Comparison of ENCODE assay signal across 8 cellular contexts in the genomic region with DNA sequence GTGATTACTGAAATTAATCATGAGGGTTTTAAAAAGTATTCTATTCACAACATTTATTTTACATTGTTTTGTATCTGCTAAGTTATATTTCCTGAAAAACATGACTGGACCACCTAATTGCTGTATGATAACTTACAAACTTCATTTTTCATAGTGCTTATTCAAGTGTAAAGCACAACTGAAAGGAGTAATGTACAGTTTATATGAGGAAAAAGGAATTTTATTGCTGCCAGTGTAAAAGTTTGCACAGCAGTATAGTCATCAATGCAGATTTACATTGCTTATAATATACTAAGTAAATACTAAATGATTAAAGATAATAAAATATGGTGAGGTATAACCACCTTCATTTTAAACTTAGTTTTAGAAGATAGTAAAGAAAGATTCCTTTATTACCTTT. TPM values are rescaled to one million over a fixed set of nuclear protein-coding genes. Genes with fewer than 3 reads are reported as not detected.
DNase-seq lines count a peak whose midpoint lies in the region; ATAC-seq, FAIRE-seq and TF ChIP-seq lines count a peak whose summit lies in the region.

No MANE protein-coding gene starts in this region.

- no peak for TF ChIP-seq POLR2A in endothelial cell of umbilical vein (IDR thresholded peaks at IDR 0.05; ENCODE audit: low read depth, low read length)

- peak overlapping the region; percentile 92 for H3K4me3 Mint-ChIP-seq in Calu3 (ENCODE audit: low read depth, unreplicated experiment)

- BruUV-seq in Calu3 (replicated peaks; lab: Mats Ljungman, UMichigan), result no TSS peak
- BruUV-seq in PC-3 (replicated peaks; lab: Mats Ljungman, UMichigan), result no TSS peak
- no TSS peak for BruUV-seq in endothelial cell of umbilical vein (replicated peaks; lab: Mats Ljungman, UMichigan)

- H3K9ac ChIP-seq in PC-3 (ENCODE audit: low read length) (peak overlapping the region; percentile 95), endothelial cell of umbilical vein (replicated peaks; ENCODE audit: extremely low read depth, insufficient read depth, low read length) (peak overlapping the region; percentile 86)

- FAIRE-seq in endothelial cell of umbilical vein (lab: Jason Lieb, UNC), result no peak
- peak; percentile 39 for FAIRE-seq in pancreas (lab: Jason Lieb, UNC)

- peaks cover 36% of the 10 kb centered on the region for H3K36me3 Mint-ChIP-seq in Calu3 (ENCODE audit: insufficient read depth, unreplicated experiment)

- no peaks in the 10 kb centered on the region for H3K27me3 Mint-ChIP-seq in Calu3 (ENCODE audit: unreplicated experiment)

- intact Hi-C loops in Calu3 (cut with micrococcal nuclease; ENCODE audit: unreplicated experiment) (loop anchor here (5.0 kb wide), 1 partner anchor 60 kb away; no protein-coding TSS in a partner anchor), PC-3 (cut with micrococcal nuclease) (no loop called here), endothelial cell of umbilical vein (cut with micrococcal nuclease) (loop anchor here (10.0 kb wide), 1 partner anchor 333 kb away; no protein-coding TSS in a partner anchor), pancreas (cut with DNase I) (no loop called here)

- H3K9me1 ChIP-seq in endothelial cell of umbilical vein (replicated peaks; ENCODE audit: control insufficient read depth, extremely low read depth, insufficient read depth, low read length), result no peaks in the 10 kb centered on the region

- no peak for DNase-seq in Calu3
- DNase-seq in PC-3, result peak; percentile 28
- peak; percentile 39 for DNase-seq in endothelial cell of umbilical vein (ENCODE audit: low read depth, low spot score)
- no peak for DNase-seq in pancreas
- DNase-seq in AG08395 (ENCODE audit: low spot score), result no peak
- no peak for DNase-seq in mucosa of gallbladder (ENCODE audit: low spot score)
- DNase-seq in HK-2 (ENCODE audit: unreplicated experiment), result no peak
- no peak for DNase-seq in NCI-H128 (lab: John Stamatoyannopoulos, UW; ENCODE audit: unreplicated experiment)

- ATAC-seq in PC-3 (no peak), pancreas (no peak)

- dilution Hi-C loops in endothelial cell of umbilical vein (cut with MboI; ENCODE audit: extremely low pct_ligation_motif_present, low sequenced_read_pairs), result loop anchor here (25.0 kb wide), 1 partner anchor 695 kb away; no protein-coding TSS in a partner anchor

- H3K4me2 ChIP-seq in PC-3 (ENCODE audit: low read length) (peak overlapping the region; percentile 86), endothelial cell of umbilical vein (ENCODE audit: insufficient read depth, low read length) (peak overlapping the region; percentile 99)

- peak overlapping the region; percentile 94 for H3K4me3 ChIP-seq in PC-3 (ENCODE audit: low read length)
- H3K4me3 ChIP-seq in endothelial cell of umbilical vein (replicated peaks in 1 of 3; ENCODE audit: insufficient read depth in 1 of 3, low read depth in 1 of 3, low read length in 3 of 3), result peak overlapping the region; percentile 50 to 99 (median 93)
- H3K4me3 ChIP-seq in pancreas, result peak overlapping the region in 3 of 4 donors; percentile 0 to 94 (median 88)

- H2AFZ ChIP-seq in PC-3 (ENCODE audit: low read length) (no peak overlapping the region), endothelial cell of umbilical vein (ENCODE audit: low read depth, low read length) (no peak overlapping the region)

- CTCF ChIA-PET in Calu3 (lab: Charles Lee) (no interaction called here), PC-3 (lab: Charles Lee) (no interaction called here), endothelial cell of umbilical vein (lab: Charles Lee) (no interaction called here)

- H3K9me3 ChIP-seq in PC-3 (ENCODE audit: low read length) (no peaks in the 10 kb centered on the region), endothelial cell of umbilical vein (replicated peaks; ENCODE audit: control insufficient read depth, insufficient read depth, low read length) (no peaks in the 10 kb centered on the region), pancreas (no peaks in the 10 kb centered on the region)

- H3K27ac Mint-ChIP-seq in Calu3 (ENCODE audit: unreplicated experiment), result no peak overlapping the region

- no peaks in the 10 kb centered on the region for H3K4me1 Mint-ChIP-seq in Calu3 (ENCODE audit: low read depth, unreplicated experiment)

- H4K20me1 ChIP-seq in PC-3 (ENCODE audit: low read length), result peaks cover 43% of the 10 kb centered on the region
- peaks cover 3% of the 10 kb centered on the region for H4K20me1 ChIP-seq in endothelial cell of umbilical vein (replicated peaks; ENCODE audit: control insufficient read depth, extremely low read depth, insufficient read depth, low read length)

- H3K27ac ChIP-seq in PC-3 (ENCODE audit: low read length) (peak overlapping the region; percentile 25), endothelial cell of umbilical vein (ENCODE audit: insufficient read depth, low read depth, low read length) (peak overlapping the region; percentile 22), pancreas (peak overlapping the region in 2 of 4 donors; percentile 98)

- H3K9me3 Mint-ChIP-seq in Calu3 (ENCODE audit: low read depth, unreplicated experiment), result no peaks in the 10 kb centered on the region

- H3K79me2 ChIP-seq in PC-3 (ENCODE audit: low read length) (peaks cover 84% of the 10 kb centered on the region), endothelial cell of umbilical vein (ENCODE audit: control insufficient read depth, insufficient read depth, low read length) (peaks cover 79% of the 10 kb centered on the region)

- POLR2A ChIA-PET in PC-3 (lab: Charles Lee; ENCODE audit: unreplicated experiment), result no interaction called here
- POLR2A ChIA-PET in endothelial cell of umbilical vein (lab: Charles Lee), result no interaction called here

- H3K27me3 ChIP-seq in PC-3 (ENCODE audit: low read length) (no peaks in the 10 kb centered on the region), endothelial cell of umbilical vein (ENCODE audit: control insufficient read depth in 2 of 2, insufficient read depth in 2 of 2, low read length in 2 of 2) (no peaks in the 10 kb centered on the region), pancreas (no peaks in the 10 kb centered on the region)

- H3K9me2 ChIP-seq in PC-3 (replicated peaks; ENCODE audit: low read length), result no peaks in the 10 kb centered on the region

- no peaks in the 10 kb centered on the region for H3F3A ChIP-seq in PC-3 (ENCODE audit: low read length, unreplicated experiment)

- H3K4me1 ChIP-seq in PC-3 (ENCODE audit: insufficient read depth, low read length), result peaks cover 18% of the 10 kb centered on the region; the same call in 1 of the 2 replicates
- peaks cover 15% of the 10 kb centered on the region for H3K4me1 ChIP-seq in endothelial cell of umbilical vein (ENCODE audit: control insufficient read depth, extremely low read depth, insufficient read depth, low read length)
- H3K4me1 ChIP-seq in pancreas, result peaks cover 20 to 37% (median 23%) of the 10 kb centered on the region in 3 donors

- no peak for TF ChIP-seq CTCF in Calu3 (IDR thresholded peaks at IDR 0.05; ENCODE audit: unreplicated experiment)
- TF ChIP-seq CTCF in PC-3 (conservative IDR thresholded peaks at IDR 0.05; ENCODE audit: low read depth, low read length), result no peak
- no peak for TF ChIP-seq CTCF in endothelial cell of umbilical vein (IDR thresholded peaks at IDR 0.05; ENCODE audit: extremely low read depth in 1 of 2, insufficient read depth in 1 of 2, low read depth in 1 of 2, low read length in 2 of 2)
- no peak for TF ChIP-seq CTCF in pancreas (IDR thresholded peaks at IDR 0.05)

- H3K36me3 ChIP-seq in PC-3 (ENCODE audit: low read depth, low read length) (no peaks in the 10 kb centered on the region), endothelial cell of umbilical vein (ENCODE audit: control insufficient read depth in 2 of 2, extremely low read depth in 1 of 2, insufficient read depth in 2 of 2, low read length in 2 of 2) (no peaks in the 10 kb centered on the region), pancreas (no peaks in the 10 kb centered on the region)

RNA-seq across cellular contexts. Expression of a gene that starts 4.0 kb away (rescaled TPM):
- total RNA-seq in Calu3 (2022), result 44.6 and 46.8 TPM in 2 replicates
- total RNA-seq in PC-3 (2014; rRNA removed), result 7.8 and 18.5 TPM in 2 replicates
- 75.3 and 76.9 TPM in 2 replicates for total RNA-seq in endothelial cell of umbilical vein
- 6.7 and 8.0 TPM in 2 replicates for polyA plus RNA-seq in endothelial cell of umbilical vein
- polyA plus RNA-seq in endothelial cell of umbilical vein (2011; cell fraction: cytosol; rRNA removed), result 19.3 and 21.5 TPM in 2 replicates
- 30.8 and 38.3 TPM in 2 replicates for polyA plus RNA-seq in endothelial cell of umbilical vein (2011; cell fraction: nucleus; rRNA removed)
- polyA plus RNA-seq in endothelial cell of umbilical vein (2012), result 54.9 and 57.4 TPM in 2 replicates
- 50.5 and 53.5 TPM in 2 replicates for polyA minus RNA-seq in endothelial cell of umbilical vein
- 181 TPM for polyA minus RNA-seq in endothelial cell of umbilical vein (2011; cell fraction: cytosol; rRNA and poly(A)+ RNA removed)
- 132 and 167 TPM in 2 replicates for polyA minus RNA-seq in endothelial cell of umbilical vein (2011; cell fraction: nucleus; rRNA and poly(A)+ RNA removed)
- total RNA-seq in pancreas, result 10 to 100 TPM; 30.6 to 64.1 (median 46.0) TPM
- polyA plus RNA-seq in pancreas, result 10 to 100 TPM; 19.2 to 19.3 TPM
- total RNA-seq in mucosa of gallbladder, result 89.9 TPM

RNA-seq across cellular contexts. Expression of a gene that starts 4.1 kb away (rescaled TPM):
- total RNA-seq in Calu3 (2022) (0.52 and 0.81 TPM in 2 replicates), PC-3 (2014; rRNA removed) (0.15 and 0.23 TPM in 2 replicates), endothelial cell of umbilical vein (0.21 and 0.31 TPM in 2 replicates), pancreas (under 1 TPM; 0.09 to 0.35 (median 0.26) TPM), mucosa of gallbladder (0.69 TPM)
- polyA plus RNA-seq in endothelial cell of umbilical vein (0.14 and 0.18 TPM in 2 replicates), pancreas (under 1 TPM; 0.23 TPM)
- polyA plus RNA-seq in endothelial cell of umbilical vein (2011; cell fraction: cytosol; rRNA removed), result 0.17 and 0.20 TPM in 2 replicates
- polyA plus RNA-seq in endothelial cell of umbilical vein (2011; cell fraction: nucleus; rRNA removed), result 0.13 and 0.22 TPM in 2 replicates
- 0.16 and 0.21 TPM in 2 replicates for polyA plus RNA-seq in endothelial cell of umbilical vein (2012)
- 0.32 and 0.38 TPM in 2 replicates for polyA minus RNA-seq in endothelial cell of umbilical vein
- 2.3 TPM for polyA minus RNA-seq in endothelial cell of umbilical vein (2011; cell fraction: cytosol; rRNA and poly(A)+ RNA removed)
- polyA minus RNA-seq in endothelial cell of umbilical vein (2011; cell fraction: nucleus; rRNA and poly(A)+ RNA removed), result 0.34 and 0.53 TPM in 2 replicates

RNA-seq across cellular contexts. Expression of a gene that starts 49.4 kb away (rescaled TPM):
- 30.4 and 31.0 TPM in 2 replicates for total RNA-seq in Calu3 (2022)
- 14.9 and 15.7 TPM in 2 replicates for total RNA-seq in PC-3 (2014; rRNA removed)
- 23.6 and 25.8 TPM in 2 replicates for total RNA-seq in endothelial cell of umbilical vein
- polyA plus RNA-seq in endothelial cell of umbilical vein, result 4.6 and 5.2 TPM in 2 replicates
- polyA plus RNA-seq in endothelial cell of umbilical vein (2011; cell fraction: cytosol; rRNA removed), result 8.2 and 8.3 TPM in 2 replicates
- 13.7 and 19.0 TPM in 2 replicates for polyA plus RNA-seq in endothelial cell of umbilical vein (2011; cell fraction: nucleus; rRNA removed)
- 23.8 and 24.2 TPM in 2 replicates for polyA plus RNA-seq in endothelial cell of umbilical vein (2012)
- polyA minus RNA-seq in endothelial cell of umbilical vein, result 9.9 and 11.8 TPM in 2 replicates
- polyA minus RNA-seq in endothelial cell of umbilical vein (2011; cell fraction: cytosol; rRNA and poly(A)+ RNA removed), result 45.0 TPM
- 17.0 and 21.3 TPM in 2 replicates for polyA minus RNA-seq in endothelial cell of umbilical vein (2011; cell fraction: nucleus; rRNA and poly(A)+ RNA removed)
- total RNA-seq in pancreas, result 10 to 100 TPM; 12.8 to 23.4 (median 18.1) TPM
- 10 to 100 TPM in 1 of 2 donors, 1 to 10 TPM in 1; 3.6 to 11.8 TPM for polyA plus RNA-seq in pancreas
- total RNA-seq in mucosa of gallbladder, result 39.2 TPM

Comparison
In these comparisons a context has a peak if more than half of its experiments do, and no peak if none do; other contexts are left out.
1. DNase-seq: peak in PC-3 (single experiment) and endothelial cell of umbilical vein (single experiment); none in Calu3 (single experiment), pancreas (0 of 6), AG08395 (single experiment), mucosa of gallbladder (single experiment), HK-2 (single experiment) and NCI-H128 (single experiment).
2. intact Hi-C loops: an anchor here in Calu3 (5.0 kb wide) and endothelial cell of umbilical vein (10.0 kb wide); none called in PC-3 and pancreas.
3. Peak in every context shown above with its lines, with median percentiles within 50 percentile points of each other: H3K4me3 ChIP-seq.